Comparison of ENCODE assay signal across 8 cellular contexts in genomic region chr9:128881884-128882676, GRCh38. TPM values are rescaled to one million over a fixed set of nuclear protein-coding genes. Genes with fewer than 3 reads are reported as not detected.
DNase-seq lines count a peak whose midpoint lies in the region; ATAC-seq, FAIRE-seq and TF ChIP-seq lines count a peak whose summit lies in the region.

KYAT1 (minus strand) TSS chr9:128881950; CDS start chr9:128845405, 36,545 bp downstream.
LRRC8A (plus strand) TSS chr9:128882133; CDS start chr9:128907165, 25,032 bp downstream.

- peaks cover 30% of the 10 kb centered on the region for H3K36me3 ChIP-seq in HUES48 (ENCODE audit: control insufficient read depth, insufficient read depth, low read length)
- H3K36me3 ChIP-seq in NT2/D1 (ENCODE audit: insufficient read depth, insufficient read length, low read length) = peaks cover 50% of the 10 kb centered on the region
- peaks cover 3 to 12% (median 9%) of the 10 kb centered on the region in 4 experiments for H3K36me3 ChIP-seq in H1 (ENCODE audit: control insufficient read depth in 2 of 4, insufficient read depth in 4 of 4, low read length in 3 of 4)
- peaks cover 19 to 25% of the 10 kb centered on the region in 2 experiments for H3K36me3 ChIP-seq in mesenchymal stem cell (ENCODE audit: control insufficient read depth in 1 of 2, insufficient read depth in 2 of 2, low read depth in 1 of 2, low read length in 2 of 2)

- ATAC-seq in GM21423 (IDR thresholded peaks at IDR 0.05; ENCODE audit: unreplicated experiment) = peak; percentile 89
- ATAC-seq in activated CD8-positive, alpha-beta memory T cell treated with anti-CD3 and anti-CD28 coated beads, Interleukin-2, amount 10 ng/mL, durations not matched to agents 7 days and 5 days = peak; percentile 96

- TF ChIP-seq POLR2A in H1 (IDR thresholded peaks at IDR 0.05; ENCODE audit: control extremely low read depth in 1 of 2, low read depth in 2 of 2, low read length in 2 of 2) = peak; percentile 79 to 91

- H3K4me1 ChIP-seq in HUES48 (ENCODE audit: control insufficient read depth, insufficient read depth, low read length) (peaks cover 10% of the 10 kb centered on the region), NT2/D1 (ENCODE audit: insufficient read depth, insufficient read length) (peaks cover 28% of the 10 kb centered on the region), H1 (replicated peaks in 1 of 4; ENCODE audit: control insufficient read depth in 3 of 4, insufficient read depth in 4 of 4, low read length in 3 of 4) (peaks cover 3 to 19% (median 7%) of the 10 kb centered on the region in 4 experiments; a peak in 6 of 7 replicates), mesenchymal stem cell (ENCODE audit: control insufficient read depth, insufficient read depth, low read depth, low read length) (peaks cover 19% of the 10 kb centered on the region)

- H4K5ac ChIP-seq in H1 (ENCODE audit: insufficient read length, low read depth, low read length) = peak within 1 kb of the TSS; percentile 72

- H3K4ac ChIP-seq in H1 (replicated peaks; ENCODE audit: insufficient read length, low read depth, low read length) = peak within 1 kb of the TSS; percentile 44
- peak within 1 kb of the TSS; percentile 79 to 85 for H3K4ac ChIP-seq in mesenchymal stem cell (ENCODE audit: low read depth in 1 of 2, low read length in 2 of 2)

- H2BK12ac ChIP-seq in H1 (ENCODE audit: low read depth, low read length) = peak within 1 kb of the TSS; percentile 70; the same call in 1 of the 2 replicates
- peak within 1 kb of the TSS; percentile 64 to 67 for H2BK12ac ChIP-seq in mesenchymal stem cell (ENCODE audit: low read length in 2 of 2)

- H3K4me1 Mint-ChIP-seq in Calu3 (ENCODE audit: low read depth, unreplicated experiment) = no peaks in the 10 kb centered on the region
- H3K4me1 Mint-ChIP-seq in activated CD8-positive, alpha-beta memory T cell treated with anti-CD3 and anti-CD28 coated beads, Interleukin-2, amount 10 ng/mL, durations not matched to agents 7 days and 5 days = peaks cover 48% of the 10 kb centered on the region

- H3K27me3 Mint-ChIP-seq in Calu3 (ENCODE audit: unreplicated experiment) = no peaks in the 10 kb centered on the region
- no peaks in the 10 kb centered on the region for H3K27me3 Mint-ChIP-seq in activated CD8-positive, alpha-beta memory T cell treated with anti-CD3 and anti-CD28 coated beads, Interleukin-2, amount 10 ng/mL, durations not matched to agents 7 days and 5 days

- H3K79me1 ChIP-seq in H1 (ENCODE audit: low read depth, low read length) = peaks cover 31% of the 10 kb centered on the region
- peaks cover 29% of the 10 kb centered on the region for H3K79me1 ChIP-seq in mesenchymal stem cell (replicated peaks; ENCODE audit: low read length, poor library complexity, severe bottlenecking)

- TF ChIP-seq CTCF in Calu3 (IDR thresholded peaks at IDR 0.05; ENCODE audit: unreplicated experiment) = no peak
- no peak for TF ChIP-seq CTCF in H1 (IDR thresholded peaks at IDR 0.05; ENCODE audit: control extremely low read depth in 1 of 3, insufficient read depth in 1 of 3, low read depth in 1 of 3, low read length in 3 of 3)

- H3K9ac ChIP-seq in HUES48 (ENCODE audit: low read depth, low read length) (peak within 1 kb of the TSS; percentile 86), NT2/D1 (ENCODE audit: insufficient read length, low read depth) (peak within 1 kb of the TSS; percentile 96), H1 (replicated peaks in 1 of 4; ENCODE audit: extremely low read depth in 1 of 4, low read depth in 3 of 4, low read length in 3 of 4) (peak within 1 kb of the TSS; percentile 69 to 87 (median 79)), mesenchymal stem cell (ENCODE audit: low read length) (peak within 1 kb of the TSS; percentile 92)

- H3K27me3 ChIP-seq in HUES48 (ENCODE audit: control insufficient read depth, insufficient read depth, low read length) (no peaks in the 10 kb centered on the region), NT2/D1 (ENCODE audit: insufficient read depth, insufficient read length) (no peaks in the 10 kb centered on the region), H1 (replicated peaks in 1 of 4; ENCODE audit: control insufficient read depth in 3 of 4, extremely low read depth in 1 of 4, insufficient read depth in 3 of 4, low read length in 3 of 4) (no peaks in the 10 kb centered on the region), mesenchymal stem cell (ENCODE audit: control insufficient read depth in 1 of 2, insufficient read depth in 1 of 2, low read length in 2 of 2) (no peaks in the 10 kb centered on the region)

- H4K8ac ChIP-seq in H1 (ENCODE audit: extremely low read depth, insufficient read depth, low read length) (peak within 1 kb of the TSS; percentile 90), mesenchymal stem cell (ENCODE audit: low read length) (peak within 1 kb of the TSS; percentile 92)

- H3K23ac ChIP-seq in H1 (ENCODE audit: insufficient read length) (no peak within 1 kb of the TSS), mesenchymal stem cell (ENCODE audit: low read length in 2 of 2) (peak within 1 kb of the TSS in 1 of 2 experiments; percentile 79)

- H2AK5ac ChIP-seq in H1 (ENCODE audit: low read depth, low read length) (peak within 1 kb of the TSS; percentile 8; the same call in 1 of the 2 replicates), mesenchymal stem cell (ENCODE audit: low read length, severe bottlenecking) (peak within 1 kb of the TSS; percentile 29)

- H3K14ac ChIP-seq in H1 (ENCODE audit: insufficient read length) (no peak within 1 kb of the TSS), mesenchymal stem cell (ENCODE audit: low read length in 2 of 2) (peak within 1 kb of the TSS in 1 of 2 experiments; percentile 94)

- peak within 1 kb of the TSS; percentile 95 to 96 for H3K4me2 ChIP-seq in H1 (ENCODE audit: insufficient read depth in 1 of 2, low read depth in 2 of 2, low read length in 2 of 2)
- H3K4me2 ChIP-seq in mesenchymal stem cell (ENCODE audit: low read length, poor library complexity, severe bottlenecking) = peak within 1 kb of the TSS; percentile 90

- peak; percentile 94 for DNase-seq in Calu3
- peak; percentile 97 for DNase-seq in NT2/D1 (ENCODE audit: low read depth, low spot score)
- DNase-seq in activated CD8-positive, alpha-beta memory T cell treated with anti-CD3 and anti-CD28 coated beads, Interleukin-2, amount 10 ng/mL, durations not matched to agents 7 days and 5 days = peak; percentile 99
- DNase-seq in H1 (ENCODE audit: low read depth in 1 of 2, low spot score in 2 of 2) = peak; percentile 87 to 98
- DNase-seq in mesenchymal stem cell = peak; percentile 96
- DNase-seq in stimulated activated CD8-positive, alpha-beta memory T cell treated with anti-CD3 and anti-CD28 coated beads, Interleukin-12 subunit alpha, Interleukin-12 subunit beta, amount 100 ng/mL, for 24 hours (ENCODE audit: extremely low read depth) = peak; percentile 91

- peak within 1 kb of the TSS; percentile 60 for H2BK120ac ChIP-seq in H1 (replicated peaks; ENCODE audit: low read depth, low read length)
- H2BK120ac ChIP-seq in mesenchymal stem cell (ENCODE audit: low read depth, low read length) = peak within 1 kb of the TSS; percentile 62

- peaks cover 6% of the 10 kb centered on the region for H3K23me2 ChIP-seq in H1 (ENCODE audit: low read depth, low read length)

- peak within 1 kb of the TSS; percentile 78 for H3K18ac ChIP-seq in H1 (ENCODE audit: extremely low read depth, low read length)
- peak within 1 kb of the TSS; percentile 81 to 89 for H3K18ac ChIP-seq in mesenchymal stem cell (ENCODE audit: low read depth in 1 of 2, low read length in 2 of 2)

- WGBS in H1 (ENCODE audit: extremely low coverage in 1 of 2, insufficient coverage in 1 of 2, insufficient read length in 1 of 2, insufficient replicate concordance in 2 of 2, low coverage in 1 of 2, low lambda C conversion rate in 2 of 2, missing lambda C conversion rate in 1 of 2), 2 experiments = 1% methylated on average over 48 of the region's 70 CpGs; no CpG with 5 or more reads in 1 of the 2 experiments
- under 1% methylated on average over 49 of the region's 70 CpGs for WGBS in mesenchymal stem cell

- peak within 1 kb of the TSS; percentile 90 for H3K27ac Mint-ChIP-seq in Calu3 (ENCODE audit: unreplicated experiment)
- H3K27ac Mint-ChIP-seq in activated CD8-positive, alpha-beta memory T cell treated with anti-CD3 and anti-CD28 coated beads, Interleukin-2, amount 10 ng/mL, durations not matched to agents 7 days and 5 days = peak within 1 kb of the TSS; percentile 89

- no TSS peak for BruUV-seq in Calu3 (replicated peaks; lab: Mats Ljungman, UMichigan)

- H2AFZ ChIP-seq in H1 (ENCODE audit: low read length) = peak within 1 kb of the TSS; percentile 11
- peak within 1 kb of the TSS; percentile 86 for H2AFZ ChIP-seq in mesenchymal stem cell (ENCODE audit: low read depth, low read length)

- POLR2A ChIA-PET in H1 (lab: Charles Lee; ENCODE audit: partially characterized antibody) = interaction anchor here (1.0 to 3.5 kb wide), 13 partner anchors 10 to 63 kb away, joined by 3 to 18 read pairs (median 4); partner anchors contain the start of genes ENDOG, PHYHD1 and SPOUT1

- H3K9me3 Mint-ChIP-seq in Calu3 (ENCODE audit: low read depth, unreplicated experiment) = no peaks in the 10 kb centered on the region
- no peaks in the 10 kb centered on the region for H3K9me3 Mint-ChIP-seq in activated CD8-positive, alpha-beta memory T cell treated with anti-CD3 and anti-CD28 coated beads, Interleukin-2, amount 10 ng/mL, durations not matched to agents 7 days and 5 days (ENCODE audit: low read depth)

- H3K9me3 ChIP-seq in HUES48 (ENCODE audit: control insufficient read depth, insufficient read depth, low read length) (no peaks in the 10 kb centered on the region), NT2/D1 (ENCODE audit: insufficient read depth, low read length) (no peaks in the 10 kb centered on the region), H1 (ENCODE audit: insufficient read depth in 2 of 2, low read depth in 1 of 2, low read length in 1 of 2) (no peaks in the 10 kb centered on the region), mesenchymal stem cell (ENCODE audit: control insufficient read depth, low read length) (no peaks in the 10 kb centered on the region)

- H4K91ac ChIP-seq in H1 (replicated peaks; ENCODE audit: insufficient read length, low read length) (peak within 1 kb of the TSS; percentile 80), mesenchymal stem cell (ENCODE audit: low read length) (peak within 1 kb of the TSS; percentile 57)

- TF ChIP-seq RAD21 in H1 (IDR thresholded peaks at IDR 0.05 in 1 of 2, conservative IDR thresholded peaks at IDR 0.05 in 1 of 2; ENCODE audit: low read depth in 2 of 2, low read length in 2 of 2) = peak in 1 of 2 experiments; percentile 0; a peak in 1 of 4 replicates

- H3K36me3 Mint-ChIP-seq in Calu3 (ENCODE audit: insufficient read depth, unreplicated experiment) = peaks cover 37% of the 10 kb centered on the region
- H3K36me3 Mint-ChIP-seq in activated CD8-positive, alpha-beta memory T cell treated with anti-CD3 and anti-CD28 coated beads, Interleukin-2, amount 10 ng/mL, durations not matched to agents 7 days and 5 days = peaks cover 8% of the 10 kb centered on the region

- H3K27ac ChIP-seq in HUES48 (ENCODE audit: low read depth, low read length) = peak within 1 kb of the TSS; percentile 89
- H3K27ac ChIP-seq in H1 (ENCODE audit: low read depth, low read length) = peak within 1 kb of the TSS; percentile 84
- peak within 1 kb of the TSS; percentile 62 for H3K27ac ChIP-seq in mesenchymal stem cell (ENCODE audit: low read length, poor library complexity, severe bottlenecking)

- intact Hi-C loops in Calu3 (cut with micrococcal nuclease; ENCODE audit: unreplicated experiment) = loop anchor here (5.0 kb wide), 1 partner anchor 45 kb away; no protein-coding TSS in a partner anchor

- H4K20me1 ChIP-seq in H1 (replicated peaks in 1 of 2; ENCODE audit: control insufficient read depth in 1 of 2, insufficient read depth in 2 of 2, low read length in 2 of 2) = peaks cover 2 to 13% of the 10 kb centered on the region in 2 experiments

- peak in 1 of 2 experiments; percentile 54; a peak in 1 of 3 replicates for TF ChIP-seq EP300 in H1 (IDR thresholded peaks at IDR 0.05; ENCODE audit: borderline replicate concordance in 1 of 2, low read depth in 2 of 2, low read length in 2 of 2)

- peak within 1 kb of the TSS; percentile 85 for H3K4me3 Mint-ChIP-seq in Calu3 (ENCODE audit: low read depth, unreplicated experiment)
- peak within 1 kb of the TSS; percentile 90 for H3K4me3 Mint-ChIP-seq in activated CD8-positive, alpha-beta memory T cell treated with anti-CD3 and anti-CD28 coated beads, Interleukin-2, amount 10 ng/mL, durations not matched to agents 7 days and 5 days

- H3K56ac ChIP-seq in H1 (replicated peaks; ENCODE audit: insufficient read length, low read depth, low read length) = peak within 1 kb of the TSS; percentile 81

- no peak for FAIRE-seq in H1 (lab: Jason Lieb, UNC)

- CTCF ChIA-PET in Calu3 (lab: Charles Lee) (no interaction called here), H1 (lab: Charles Lee; ENCODE audit: partially characterized antibody) (interaction anchor here (0.8 to 12.6 kb wide), 10 partner anchors 9 to 155 kb away, joined by 3 to 133 read pairs (median 3); partner anchors contain the start of gene ENDOG)
- CTCF ChIA-PET in activated CD8-positive, alpha-beta memory T cell treated with anti-CD3 and anti-CD28 coated beads, Interleukin-2, amount 10 ng/mL, durations not matched to agents 7 days and 5 days (lab: Charles Lee) = interaction anchor here (0.8 to 3.5 kb wide), 11 partner anchors 10 to 180 kb away, joined by 3 to 23 read pairs (median 4); partner anchors contain the start of genes ENDOG and PKN3

- H3K79me2 ChIP-seq in H1 (ENCODE audit: control insufficient read depth in 1 of 2, insufficient read depth in 2 of 2, low read length in 2 of 2) = peaks cover 25 to 87% of the 10 kb centered on the region in 2 experiments

- H2BK20ac ChIP-seq in H1 (ENCODE audit: low read length) = no peak within 1 kb of the TSS

- peak within 1 kb of the TSS; percentile 92 for H3K4me3 ChIP-seq in HUES48 (ENCODE audit: low read depth, low read length)
- H3K4me3 ChIP-seq in NT2/D1 (ENCODE audit: insufficient read length, low read depth) = peak within 1 kb of the TSS; percentile 89
- H3K4me3 ChIP-seq in H1 (ENCODE audit: extremely low read depth in 1 of 4, insufficient read depth in 2 of 4, low read depth in 3 of 4, low read length in 4 of 4) = peak within 1 kb of the TSS; percentile 82 to 99 (median 96)
- H3K4me3 ChIP-seq in mesenchymal stem cell (ENCODE audit: insufficient read depth in 1 of 2, low read depth in 1 of 2, low read length in 2 of 2) = peak within 1 kb of the TSS; percentile 83 to 97

- H2BK15ac ChIP-seq in H1 (ENCODE audit: low read length) (no peak within 1 kb of the TSS), mesenchymal stem cell (ENCODE audit: low read depth, poor library complexity, severe bottlenecking) (peak within 1 kb of the TSS; percentile 73)

- peak within 1 kb of the TSS; percentile 58; the same call in 1 of the 2 replicates for H2BK5ac ChIP-seq in H1 (ENCODE audit: low read depth, low read length)
- peak within 1 kb of the TSS; percentile 92 for H2BK5ac ChIP-seq in mesenchymal stem cell (ENCODE audit: low read depth, low read length, poor library complexity, severe bottlenecking)

RNA-seq across cellular contexts. Expression of gene KYAT1, which starts in this region (rescaled TPM):
- total RNA-seq in Calu3 (2022) = 3.7 and 4.1 TPM in 2 replicates
- 10 to 100 TPM; 12.7 to 20.6 TPM for total RNA-seq in activated CD8-positive, alpha-beta memory T cell treated with anti-CD3 and anti-CD28 coated beads, Interleukin-2, amount 10 ng/mL, durations not matched to agents 7 days and 5 days
- total RNA-seq in H1 (2021; fragmentation: NEBNext Ultra II Directional; extraction: Animal tissue kit (Norgen Biotek cat#: 25700)) = 28.5 and 30.4 TPM in 2 replicates
- 42.2 and 56.6 TPM in 2 replicates for polyA plus RNA-seq in H1 (2011; rRNA removed)
- polyA plus RNA-seq in H1 (2011; cell fraction: cytosol; rRNA removed) = 49.2 TPM
- 133 TPM for polyA plus RNA-seq in H1 (2011; cell fraction: nucleus; rRNA removed)
- polyA plus RNA-seq in H1 (2012, experiment 1 of 2) = 24.5 to 34.8 TPM (median 33.7 TPM) in 4 replicates
- 46.6 TPM for polyA plus RNA-seq in H1 (2012, experiment 2 of 2)
- polyA plus RNA-seq in H1 (2013, experiment 1 of 2) = 20.9 TPM
- polyA plus RNA-seq in H1 (2013, experiment 2 of 2) = 20.5 TPM
- 21.4 and 28.1 TPM in 2 replicates for polyA minus RNA-seq in H1 (2011; rRNA and poly(A)+ RNA removed)
- polyA minus RNA-seq in H1 (2011; cell fraction: cytosol; rRNA and poly(A)+ RNA removed) = 15.2 TPM
- 14.7 TPM for polyA minus RNA-seq in H1 (2011; cell fraction: nucleus; rRNA and poly(A)+ RNA removed)
- 5.2 TPM for polyA plus RNA-seq in mesenchymal stem cell (2013, experiment 1 of 2)
- 5.6 TPM for polyA plus RNA-seq in mesenchymal stem cell (2013, experiment 2 of 2)

RNA-seq across cellular contexts. Expression of gene LRRC8A, which starts in this region (rescaled TPM):
- total RNA-seq in Calu3 (2022) = 28.7 and 29.9 TPM in 2 replicates
- 10 to 100 TPM; 25.6 to 26.7 TPM for total RNA-seq in activated CD8-positive, alpha-beta memory T cell treated with anti-CD3 and anti-CD28 coated beads, Interleukin-2, amount 10 ng/mL, durations not matched to agents 7 days and 5 days
- 103 and 106 TPM in 2 replicates for total RNA-seq in H1 (2021; fragmentation: NEBNext Ultra II Directional; extraction: Animal tissue kit (Norgen Biotek cat#: 25700))
- 111 and 114 TPM in 2 replicates for polyA plus RNA-seq in H1 (2011; rRNA removed)
- 84.5 TPM for polyA plus RNA-seq in H1 (2011; cell fraction: cytosol; rRNA removed)
- 94.4 TPM for polyA plus RNA-seq in H1 (2011; cell fraction: nucleus; rRNA removed)
- polyA plus RNA-seq in H1 (2012, experiment 1 of 2) = 49.6 to 86.2 TPM (median 81.7 TPM) in 4 replicates
- polyA plus RNA-seq in H1 (2012, experiment 2 of 2) = 72.4 TPM
- polyA plus RNA-seq in H1 (2013, experiment 1 of 2) = 116 TPM
- 125 TPM for polyA plus RNA-seq in H1 (2013, experiment 2 of 2)
- polyA minus RNA-seq in H1 (2011; rRNA and poly(A)+ RNA removed) = 141 and 144 TPM in 2 replicates
- 62.6 TPM for polyA minus RNA-seq in H1 (2011; cell fraction: cytosol; rRNA and poly(A)+ RNA removed)
- polyA minus RNA-seq in H1 (2011; cell fraction: nucleus; rRNA and poly(A)+ RNA removed) = 53.8 TPM
- 45.4 TPM for polyA plus RNA-seq in mesenchymal stem cell (2013, experiment 1 of 2)
- polyA plus RNA-seq in mesenchymal stem cell (2013, experiment 2 of 2) = 46.0 TPM

Comparison
In these comparisons a context has a peak if more than half of its experiments do, and no peak if none do; other contexts are left out.
1. Peak in every context shown above with its lines: DNase-seq, ATAC-seq, H3K4me3 ChIP-seq and H3K27ac ChIP-seq.